In the genomic region with DNA sequence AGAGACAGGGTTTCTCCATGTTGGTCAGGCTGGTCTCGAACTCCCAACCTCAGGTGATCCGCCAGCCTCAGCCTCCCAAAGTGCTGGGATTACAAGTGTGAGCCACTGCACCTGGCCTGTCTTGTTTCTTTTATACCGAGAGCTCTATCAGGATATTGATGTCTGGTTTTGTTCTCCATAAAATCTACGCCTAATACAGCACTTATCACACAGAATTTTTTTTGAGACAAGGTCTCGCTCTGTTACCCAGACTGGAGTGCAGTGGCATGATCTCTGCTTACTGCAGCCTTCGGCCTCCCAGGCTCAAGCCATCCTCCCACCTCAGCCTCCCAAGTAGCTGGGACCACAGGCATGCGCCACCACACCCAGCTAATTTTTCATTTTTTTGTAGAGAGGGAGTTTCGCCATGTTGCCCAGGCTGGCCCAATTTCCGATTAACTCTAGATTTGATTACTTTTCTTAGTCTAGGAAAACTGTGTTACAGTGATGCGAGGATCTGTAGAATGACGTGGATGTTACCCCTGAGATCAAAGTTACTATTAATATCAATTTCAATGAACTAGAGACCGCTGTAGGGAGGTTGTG, we compare ENCODE assay signal across 6 cellular contexts. TPM values are rescaled to one million over a fixed set of nuclear protein-coding genes. Genes with fewer than 3 reads are reported as not detected.
DNase-seq lines count a peak whose midpoint lies in the region; ATAC-seq and TF ChIP-seq lines count a peak whose summit lies in the region.
"Not testable (repeated sequence)": the region's sequence is repeated elsewhere in the genome, so short reads cannot be mapped to it uniquely, and the experiment has no call there.

No MANE protein-coding gene starts in this region.

- H3K27me3 ChIP-seq in RWPE2 (ENCODE audit: insufficient read depth, poor library complexity, severe bottlenecking); cardiac muscle cell; transverse colon: not testable (repeated sequence)

- 84 to 95% methylated on average over 10 to 12 of the region's 12 CpGs for WGBS in transverse colon (ENCODE audit: low coverage in 1 of 2), 2 donors

- TF ChIP-seq CTCF in RWPE2 (IDR thresholded peaks at IDR 0.05; ENCODE audit: poor library complexity, severe bottlenecking); astrocyte of the spinal cord (IDR thresholded peaks at IDR 0.05; ENCODE audit: low read depth, low read length); cardiac muscle cell (IDR thresholded peaks at IDR 0.05; ENCODE audit: low read depth, low read length); neural crest cell (conservative IDR thresholded peaks at IDR 0.05); transverse colon (IDR thresholded peaks at IDR 0.05): not testable (repeated sequence)

- TF ChIP-seq POLR2A in transverse colon (IDR thresholded peaks at IDR 0.05): not testable (repeated sequence)

- peaks cover 31% of the 10 kb centered on the region for H3K36me3 ChIP-seq in RWPE2 (ENCODE audit: low read depth)
- H3K36me3 ChIP-seq in cardiac muscle cell, transverse colon: not testable (repeated sequence)

- peak; percentile 5 for ATAC-seq in GM21515 (IDR thresholded peaks at IDR 0.05; ENCODE audit: unreplicated experiment)
- ATAC-seq in RWPE2 (ENCODE audit: low read depth): not testable (repeated sequence)

- not testable (repeated sequence) for H3K27me3 Mint-ChIP-seq in neural crest cell (ENCODE audit: low read depth)

- H3K4me1 Mint-ChIP-seq in neural crest cell: peaks cover 26% of the 10 kb centered on the region

- not testable (repeated sequence) for H3K36me3 Mint-ChIP-seq in neural crest cell (ENCODE audit: low read depth)

- TF ChIP-seq EP300 in transverse colon (IDR thresholded peaks at IDR 0.05; ENCODE audit: low read depth): not testable (repeated sequence)

- not testable (repeated sequence) for DNase-seq in RWPE2 (ENCODE audit: low spot score); astrocyte of the spinal cord (ENCODE audit: low read depth, low spot score); cardiac muscle cell (ENCODE audit: low read depth in 1 of 2, low spot score in 1 of 2); neural crest cell (ENCODE audit: low read depth, low spot score); transverse colon

- H3K4me1 ChIP-seq in RWPE2 (ENCODE audit: insufficient read depth, poor library complexity, severe bottlenecking) (peaks cover 16% of the 10 kb centered on the region), transverse colon (peaks cover 6 to 19% (median 7%) of the 10 kb centered on the region in 4 donors)
- not testable (repeated sequence) for H3K4me1 ChIP-seq in cardiac muscle cell (ENCODE audit: low read depth)

- H3K27ac ChIP-seq in RWPE2 (ENCODE audit: poor library complexity, severe bottlenecking): peak overlapping the region; percentile 56
- peak overlapping the region; percentile 67 for H3K27ac ChIP-seq in cardiac muscle cell
- peak overlapping the region; percentile 80 to 87 (median 82) for H3K27ac ChIP-seq in transverse colon

- H3K4me3 ChIP-seq in RWPE2 (ENCODE audit: severe bottlenecking) (peak overlapping the region; percentile 55), astrocyte of the spinal cord (ENCODE audit: low read depth, low read length) (peak overlapping the region; percentile 90), cardiac muscle cell (peak overlapping the region; percentile 71), transverse colon (peak overlapping the region in 3 of 4 donors; percentile 71 to 81 (median 76))

- H3K9me3 Mint-ChIP-seq in neural crest cell: not testable (repeated sequence)

- H3K27ac Mint-ChIP-seq in neural crest cell (ENCODE audit: unreplicated experiment): peak overlapping the region; percentile 97

- peak overlapping the region; percentile 92 for H3K4me3 Mint-ChIP-seq in neural crest cell

- in situ Hi-C loops in astrocyte of the spinal cord (cut with HindIII; ENCODE audit: low sequenced_read_pairs): not testable (repeated sequence)
- in situ Hi-C loops in transverse colon (cut with MboI; ENCODE audit: low pct_ligation_motif_present in 1 of 4, low pct_unique_long_range_greater_than_20kb in 1 of 4, low sequenced_read_pairs in 3 of 4): loop anchor here in 1 of 4 donors (25.0 kb wide), 1 partner anchor 242 kb away; a partner anchor contains a TSS

- not testable (repeated sequence) for H3K9me3 ChIP-seq in RWPE2 (ENCODE audit: severe bottlenecking); cardiac muscle cell (ENCODE audit: low read depth); transverse colon

- intact Hi-C loops in transverse colon (cut with DNase I; ENCODE audit: low total_unique reads): loop anchor here (10.0 kb wide), 1 partner anchor 274 kb away; no protein-coding TSS in a partner anchor

RNA-seq across cellular contexts. Expression of a gene that starts 0.5 kb away (rescaled TPM):
- 58.0 and 97.9 TPM in 2 replicates for total RNA-seq in cardiac muscle cell
- polyA plus RNA-seq in cardiac muscle cell: 246 and 259 TPM in 2 replicates
- 117 and 137 TPM in 2 replicates for total RNA-seq in neural crest cell
- 10 to 100 TPM in 2 of 4 donors, 1 to 10 TPM in 1, not detected in 1; 7.5 to 44.3 (median 23.8) TPM for total RNA-seq in transverse colon

RNA-seq across cellular contexts. Expression of a gene that starts 7.2 kb away (rescaled TPM):
- total RNA-seq in cardiac muscle cell (24.6 and 48.1 TPM in 2 replicates), neural crest cell (63.2 and 68.6 TPM in 2 replicates), transverse colon (10 to 100 TPM; 59.5 to 91.6 (median 73.1) TPM)
- 1.8 and 6.3 TPM in 2 replicates for polyA plus RNA-seq in cardiac muscle cell

RNA-seq across cellular contexts. Expression of a gene that starts 13.9 kb away (rescaled TPM):
- total RNA-seq in cardiac muscle cell (1.3 and 2.3 TPM in 2 replicates), neural crest cell (0.54 and 0.64 TPM in 2 replicates), transverse colon (10 to 100 TPM in 3 of 4 donors, under 1 TPM in 1; 1.00 to 67.0 (median 33.6) TPM)
- polyA plus RNA-seq in cardiac muscle cell: 1.4 and 1.9 TPM in 2 replicates

RNA-seq across cellular contexts. Expression of a gene that starts 42.4 kb away (rescaled TPM):
- total RNA-seq in cardiac muscle cell: 40.8 and 47.1 TPM in 2 replicates
- polyA plus RNA-seq in cardiac muscle cell: 58.6 and 62.7 TPM in 2 replicates
- 14.3 and 16.3 TPM in 2 replicates for total RNA-seq in neural crest cell
- 100 to 1,000 TPM in 3 of 4 donors, 10 to 100 TPM in 1; 88.8 to 232 (median 180) TPM for total RNA-seq in transverse colon

RNA-seq across cellular contexts. Expression of a gene that starts 53.9 kb away (rescaled TPM):
- 1.6 and 5.1 TPM in 2 replicates for total RNA-seq in cardiac muscle cell
- 2.7 and 7.1 TPM in 2 replicates for polyA plus RNA-seq in cardiac muscle cell
- 3.0 and 3.6 TPM in 2 replicates for total RNA-seq in neural crest cell
- total RNA-seq in transverse colon: 1 to 10 TPM in 2 of 4 donors, under 1 TPM in 1, not detected in 1; 0.27 to 5.2 (median 2.1) TPM
